22 cellular contexts compared by ENCODE assay signal in genomic region chr20:2696646-2697045, GRCh38.
"Had no signal": no experiment of that assay in that cellular context is flagged by ENCODE, and none has a peak within 500 bp of the region (broad histone marks: within the 10 kb centered on the region; RNA-seq: fewer than 3 reads in every experiment).

No MANE protein-coding gene starts in this region.

- DNase-seq: activated CD4-positive, alpha-beta T cell treated with anti-CD3 and anti-CD28 coated beads, Interleukin-2, amount 10 ng/mL, durations not matched to agents 24 days and 14 days; activated CD4-positive, CD25-positive, alpha-beta regulatory T cell; activated naive CD4-positive, alpha-beta T cell treated with anti-CD3 and anti-CD28 coated beads for 36 hours; caudate nucleus; endodermal cell; foreskin fibroblast; left cardiac atrium; lower lobe of right lung; right lobe of liver; stimulated activated CD4-positive, alpha-beta T cell treated with anti-CD3 and anti-CD28 coated beads, Interleukin-4, amount 100 ng/mL, for 24 hours; T-helper 1 cell; T-helper 9 cell; thyroid gland had no signal

- H3K9me3 ChIP-seq: body of pancreas, lower lobe of right lung, ovary, right lobe of liver, thyroid gland had no signal

- H3K27ac Mint-ChIP-seq: activated CD4-positive, alpha-beta T cell treated with anti-CD3 and anti-CD28 coated beads, Interleukin-2, amount 10 ng/mL, durations not matched to agents 24 days and 14 days; activated naive CD4-positive, alpha-beta T cell treated with anti-CD3 and anti-CD28 coated beads for 36 hours; activated T-helper 2 cell treated with anti-CD3 and anti-CD28 coated beads, Interferon-gamma antibody, Interleukin-2, Interleukin-4, amounts not matched to agents 10 μg/mL and 5 μg/mL and 100 μg/mL, durations not matched to agents 14 hours and 24 hours and 36 hours; endodermal cell; mesothelial cell of epicardium; stimulated activated memory B cell treated with anti-CD40 and anti-IgM and Interleukin-4, amounts not matched to agents 10 μg/mL and 1 μg/mL and 100 μg/mL, for 72 hours had no signal

- H3K27me3 ChIP-seq: ovary, thyroid gland had no signal

- FAIRE-seq: colon had no signal

- H3K36me3 ChIP-seq: lower lobe of right lung, ovary, right lobe of liver, thyroid gland had no signal

- H3K27ac ChIP-seq: body of pancreas, epithelial cell of prostate, hepatocyte, lower lobe of right lung, ovary, right lobe of liver, thyroid gland had no signal

- ATAC-seq: body of pancreas; left cardiac atrium; lower lobe of right lung; right lobe of liver; stimulated activated memory B cell treated with anti-CD40 and anti-IgM and Interleukin-4, amounts not matched to agents 10 μg/mL and 1 μg/mL and 100 μg/mL, for 72 hours had no signal

- H3K36me3 Mint-ChIP-seq: stimulated activated memory B cell treated with anti-CD40 and anti-IgM and Interleukin-4, amounts not matched to agents 10 μg/mL and 1 μg/mL and 100 μg/mL, for 72 hours had no signal

- H3K4me3 Mint-ChIP-seq: activated CD4-positive, alpha-beta T cell treated with anti-CD3 and anti-CD28 coated beads, Interleukin-2, amount 10 ng/mL, durations not matched to agents 24 days and 14 days; activated naive CD4-positive, alpha-beta T cell treated with anti-CD3 and anti-CD28 coated beads for 36 hours; endodermal cell; mesothelial cell of epicardium; stimulated activated memory B cell treated with anti-CD40 and anti-IgM and Interleukin-4, amounts not matched to agents 10 μg/mL and 1 μg/mL and 100 μg/mL, for 72 hours had no signal

- H3K9me3 Mint-ChIP-seq: activated CD4-positive, alpha-beta T cell treated with anti-CD3 and anti-CD28 coated beads, Interleukin-2, amount 10 ng/mL, durations not matched to agents 24 days and 14 days; activated naive CD4-positive, alpha-beta T cell treated with anti-CD3 and anti-CD28 coated beads for 36 hours; activated T-helper 2 cell treated with anti-CD3 and anti-CD28 coated beads, Interferon-gamma antibody, Interleukin-2, Interleukin-4, amounts not matched to agents 10 μg/mL and 5 μg/mL and 100 μg/mL, durations not matched to agents 14 hours and 24 hours and 36 hours; endodermal cell; mesothelial cell of epicardium; stimulated activated memory B cell treated with anti-CD40 and anti-IgM and Interleukin-4, amounts not matched to agents 10 μg/mL and 1 μg/mL and 100 μg/mL, for 72 hours had no signal

- H3K4me3 ChIP-seq: body of pancreas, hepatocyte, lower lobe of right lung, ovary, right lobe of liver, smooth muscle cell, thyroid gland had no signal
